In the genomic region with DNA sequence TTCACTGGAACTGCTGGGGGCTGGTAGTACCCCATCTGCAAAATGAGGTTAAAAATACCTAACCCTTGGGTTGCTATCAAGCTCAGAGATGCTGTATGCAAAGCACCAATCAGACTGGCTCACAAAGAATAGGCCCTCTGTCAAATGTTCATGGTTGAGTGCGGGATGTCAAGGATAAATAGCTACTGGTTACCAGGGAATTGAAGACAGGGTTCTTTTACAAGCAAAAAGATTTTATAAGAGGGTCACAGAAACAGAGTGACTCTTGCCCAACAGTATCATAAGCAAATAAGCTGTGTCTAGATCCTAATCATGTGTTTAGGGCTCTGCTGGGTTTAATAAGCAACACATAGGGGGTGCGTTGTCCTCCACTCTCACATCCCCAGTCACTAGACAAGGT, we compare ENCODE assay signal across 21 cellular contexts. TPM values are rescaled to one million over a fixed set of nuclear protein-coding genes. Genes with fewer than 3 reads are reported as not detected.
DNase-seq lines count a peak whose midpoint lies in the region; ATAC-seq and TF ChIP-seq lines count a peak whose summit lies in the region.
"Had no signal": no experiment of that assay in that cellular context is flagged by ENCODE, and none has a peak within 500 bp of the region (broad histone marks: within the 10 kb centered on the region; RNA-seq: fewer than 3 reads in every experiment).

No MANE protein-coding gene starts in this region.

- no peak for TF ChIP-seq EP300 in gastroesophageal sphincter (IDR thresholded peaks at IDR 0.05)

- TF ChIP-seq CTCF in DOHH2 (IDR thresholded peaks at IDR 0.05; ENCODE audit: low read depth, low read length, poor library complexity, severe bottlenecking) (no peak), SU-DHL-6 (IDR thresholded peaks at IDR 0.05; ENCODE audit: insufficient read depth, low read length, poor library complexity, severe bottlenecking) (no peak), gastroesophageal sphincter (IDR thresholded peaks at IDR 0.05) (no peak)

- H3K27ac Mint-ChIP-seq in naive B cell = peak overlapping the region; percentile 45 to 96 (median 59)
- H3K27ac Mint-ChIP-seq: CD4-positive, CD25-positive, alpha-beta regulatory T cell; T-helper 1 cell treated with Interleukin-12 subunit alpha and Interleukin-12 subunit beta and Interleukin-4 antibody, amounts not matched to agents 30 μg/mL and 1 μg/mL, for 36 hours had no signal

- H3K9me2 ChIP-seq in DOHH2 (replicated peaks; ENCODE audit: control insufficient read depth, low read length) (no peaks in the 10 kb centered on the region), SU-DHL-6 (replicated peaks; ENCODE audit: insufficient read depth, low read length) (no peaks in the 10 kb centered on the region)

- TF ChIP-seq POLR2A in gastroesophageal sphincter (IDR thresholded peaks at IDR 0.05) = no peak

- H3K36me3 ChIP-seq in DOHH2 (ENCODE audit: control insufficient read depth, low read length) = peaks cover 93% of the 10 kb centered on the region
- H3K36me3 ChIP-seq in SU-DHL-6 (ENCODE audit: low read length) = 0 out of 2 replicates have a peak, but pooled peaks cover 7% of the 10 kb centered on the region
- H3K36me3 ChIP-seq in gastroesophageal sphincter = no peaks in the 10 kb centered on the region
- H3K36me3 ChIP-seq: Peyer's patch had no signal

- H3K4me3 Mint-ChIP-seq in naive B cell = peak overlapping the region in 4 of 8 donors; percentile 4 to 74 (median 45)
- H3K4me3 Mint-ChIP-seq: CD4-positive, CD25-positive, alpha-beta regulatory T cell; T-helper 1 cell treated with Interleukin-12 subunit alpha and Interleukin-12 subunit beta and Interleukin-4 antibody, amounts not matched to agents 30 μg/mL and 1 μg/mL, for 36 hours had no signal

- H3K4me1 ChIP-seq in DOHH2 (ENCODE audit: control insufficient read depth, low read length) (peaks cover 93% of the 10 kb centered on the region), gastroesophageal sphincter (no peaks in the 10 kb centered on the region)

- H3K79me2 ChIP-seq in DOHH2 (ENCODE audit: control insufficient read depth, low read length) (peaks cover 100% of the 10 kb centered on the region), SU-DHL-6 (ENCODE audit: insufficient read depth, low read length) (peaks cover 74% of the 10 kb centered on the region)

- H3K9me3 Mint-ChIP-seq in naive B cell = peaks cover 0 to 3% (median 0%) of the 10 kb centered on the region in 7 donors

- no peak for ATAC-seq in naive B cell (ENCODE audit: low read depth in 2 of 2)
- no peak for ATAC-seq in gastroesophageal sphincter
- ATAC-seq in HG02571 (IDR thresholded peaks at IDR 0.05; ENCODE audit: unreplicated experiment) = no peak
- no peak for ATAC-seq in HG02610 (IDR thresholded peaks at IDR 0.05; ENCODE audit: unreplicated experiment)
- ATAC-seq: HepG2, SK-N-SH treated with all-trans-retinoic acid at 6 μM for 48 hours had no signal

- H3K27ac ChIP-seq in DOHH2 (ENCODE audit: low read depth, low read length) = peak overlapping the region; percentile 93
- H3K27ac ChIP-seq in SU-DHL-6 (ENCODE audit: low read depth, low read length) = peak overlapping the region; percentile 79
- H3K27ac ChIP-seq in gastroesophageal sphincter = no peak overlapping the region

- H3K4me1 Mint-ChIP-seq in naive B cell = peaks cover 81 to 100% (median 90%) of the 10 kb centered on the region in 3 donors

- H3K4me3 ChIP-seq in DOHH2 (ENCODE audit: low read length) = peak overlapping the region; percentile 66
- H3K4me3 ChIP-seq in SU-DHL-6 (ENCODE audit: insufficient read depth, low read length, poor library complexity, severe bottlenecking) = no peak overlapping the region
- no peak overlapping the region for H3K4me3 ChIP-seq in gastroesophageal sphincter
- H3K4me3 ChIP-seq: Peyer's patch had no signal

- H3K27me3 Mint-ChIP-seq in naive B cell = no peaks in the 10 kb centered on the region

- DNase-seq in NAMALWA (ENCODE audit: low spot score) (peak; percentile 51), naive B cell (no peak), OCI-M1 (lab: John Stamatoyannopoulos, UW) (no peak)
- DNase-seq: Calu3; CD4-positive, CD25-positive, alpha-beta regulatory T cell; DMS53; GOT3; MM.1S; NCI-H1105 treated with DMSO at 0.1 percent for 48 hours; NCI-H187 treated with DMSO at 0.1 percent for 48 hours; NCI-H82; Peyer's patch; SHP77 had no signal

- 62 to 86% methylated on average over 2 of the region's 2 CpGs for WGBS in gastroesophageal sphincter (ENCODE audit: low coverage in 1 of 2), 2 donors

- H3F3A ChIP-seq in DOHH2 (ENCODE audit: control insufficient read depth, insufficient read depth) = peaks cover 46% of the 10 kb centered on the region
- peaks cover 18% of the 10 kb centered on the region for H3F3A ChIP-seq in SU-DHL-6 (ENCODE audit: insufficient read depth)

- H3K9me3 ChIP-seq in DOHH2 (ENCODE audit: control insufficient read depth, insufficient read depth, low read length) (peaks cover 10% of the 10 kb centered on the region), SU-DHL-6 (ENCODE audit: insufficient read depth, low read length) (no peaks in the 10 kb centered on the region), gastroesophageal sphincter (no peaks in the 10 kb centered on the region)
- H3K9me3 ChIP-seq: Peyer's patch had no signal

- no peaks in the 10 kb centered on the region for H4K20me1 ChIP-seq in DOHH2 (ENCODE audit: control insufficient read depth, insufficient read depth, low read depth, low read length)
- no peaks in the 10 kb centered on the region for H4K20me1 ChIP-seq in SU-DHL-6 (ENCODE audit: low read depth, low read length)

- no peak overlapping the region for H2AFZ ChIP-seq in SU-DHL-6 (ENCODE audit: low read depth, low read length, severe bottlenecking)

- H3K4me2 ChIP-seq in DOHH2 (ENCODE audit: low read length) (peak overlapping the region; percentile 92), SU-DHL-6 (ENCODE audit: low read depth, low read length, poor library complexity, severe bottlenecking) (peak overlapping the region; percentile 51)

- H3K27me3 ChIP-seq in DOHH2 (ENCODE audit: control insufficient read depth, low read length) (no peaks in the 10 kb centered on the region), SU-DHL-6 (ENCODE audit: low read length) (no peaks in the 10 kb centered on the region), gastroesophageal sphincter (peaks cover 11% of the 10 kb centered on the region)
- H3K27me3 ChIP-seq: Peyer's patch had no signal

- H3K36me3 Mint-ChIP-seq in naive B cell = peaks cover 13 to 31% of the 10 kb centered on the region in 2 donors
- H3K36me3 Mint-ChIP-seq: CD4-positive, CD25-positive, alpha-beta regulatory T cell had no signal

- H3K9ac ChIP-seq in SU-DHL-6 (ENCODE audit: low read length) = peak overlapping the region; percentile 20; the same call in 1 of the 2 replicates

RNA-seq across cellular contexts. Expression of a gene that starts 11.9 kb away (rescaled TPM):
- 100 to 1,000 TPM; 163 to 261 (median 214) TPM for polyA plus RNA-seq in naive B cell (ENCODE audit: low read depth in 6 of 6)
- 10 to 100 TPM in 2 of 4 donors, 1 to 10 TPM in 2; 4.0 to 15.3 (median 10.4) TPM for total RNA-seq in gastroesophageal sphincter
- total RNA-seq: HepG2 had no signal
- polyA plus RNA-seq: HepG2 had no signal

Comparison
In these comparisons a context has a peak if more than half of its experiments do, and no peak if none do; other contexts are left out.
1. H3K27ac ChIP-seq: peak in DOHH2 (single experiment) and SU-DHL-6 (single experiment); none in gastroesophageal sphincter (0 of 4).